In the genomic region with DNA sequence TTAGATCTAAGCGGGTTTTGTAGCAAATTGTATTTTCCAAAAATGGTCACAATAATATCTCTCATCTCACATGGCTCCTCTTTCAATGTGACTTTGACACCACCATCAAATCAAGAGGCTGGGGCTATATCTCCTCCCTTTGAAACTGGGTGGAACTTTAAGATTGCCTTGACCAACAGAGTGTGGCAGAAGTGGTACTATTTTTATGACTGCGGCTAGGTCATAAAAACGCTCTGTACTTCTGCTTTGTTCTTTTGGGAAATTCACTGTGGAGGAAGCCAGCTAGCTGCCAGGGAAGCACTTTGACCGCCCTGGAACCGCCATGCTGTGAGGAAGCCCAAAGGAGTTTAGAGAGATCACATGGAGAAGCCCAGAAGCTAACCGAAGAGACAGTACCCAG, we compare ENCODE assay signal across 27 cellular contexts.
"Had no signal": no experiment of that assay in that cellular context is flagged by ENCODE, and none has a peak within 500 bp of the region (broad histone marks: within the 10 kb centered on the region; RNA-seq: fewer than 3 reads in every experiment).

No MANE protein-coding gene starts in this region.

- H3K4me3 ChIP-seq: coronary artery, gastrocnemius medialis, sigmoid colon, upper lobe of right lung had no signal

- H3K36me3 ChIP-seq: brain microvascular endothelial cell, gastrocnemius medialis, neutrophil, sigmoid colon, upper lobe of right lung had no signal

- H3K4me1 ChIP-seq: upper lobe of right lung had no signal

- H3K27ac ChIP-seq: brain microvascular endothelial cell, coronary artery, gastrocnemius medialis, neutrophil, sigmoid colon, upper lobe of right lung had no signal

- H3K9me3 ChIP-seq: gastrocnemius medialis, neutrophil, sigmoid colon, upper lobe of right lung had no signal

- DNase-seq: activated CD4-positive, alpha-beta memory T cell treated with anti-CD3 and anti-CD28 coated beads for 36 hours; activated CD4-positive, alpha-beta T cell treated with anti-CD3 and anti-CD28 coated beads, Interleukin-2, amount 10 ng/mL, durations not matched to agents 24 days and 14 days; activated CD4-positive, CD25-positive, alpha-beta regulatory T cell treated with anti-CD3 and anti-CD28 coated beads, Interleukin-2, amount 50 U/mL, for 72 hours; activated CD8-positive, alpha-beta memory T cell treated with anti-CD3 and anti-CD28 coated beads, Interleukin-2, amount 50 U/mL, for 4 hours; activated gamma-delta T cell treated with Interleukin-2 at 50 U/mL for 16 hours; activated naive CD4-positive, alpha-beta T cell treated with anti-CD3 and anti-CD28 coated beads, Interleukin-2, amount 50 U/mL, for 16 hours; activated T-cell treated with anti-CD3 and anti-CD28 coated beads, Interleukin-2, amount 50 U/mL, for 4 hours; amniotic stem cell; brain microvascular endothelial cell; effector memory CD8-positive, alpha-beta T cell; erythroblast; gastrocnemius medialis; head of caudate nucleus; hippocampal formation; left cardiac atrium; left ventricle myocardium superior; nephron progenitor cell; sigmoid colon; small intestine; stimulated activated CD4-positive, alpha-beta T cell treated with anti-CD3 and anti-CD28 coated beads, Interleukin-4, amount 100 ng/mL, for 24 hours; stimulated activated naive CD8-positive, alpha-beta T cell treated with anti-CD3 and anti-CD28 coated beads, Interleukin-15, amount 100 ng/mL, for 72 hours; substantia nigra; upper lobe of right lung had no signal

- H3K27me3 ChIP-seq: sigmoid colon had no signal

- ATAC-seq: activated T-cell treated with anti-CD3 and anti-CD28 coated beads, Interleukin-2, amount 50 U/mL, for 4 hours; activated T-helper 17 cell treated with anti-CD3 and anti-CD28 coated beads, Interleukin-2, amount 50 U/mL, for 72 hours; effector memory CD8-positive, alpha-beta T cell; gastrocnemius medialis; left cardiac atrium; left ventricle myocardium superior; stimulated activated effector memory CD8-positive, alpha-beta T cell treated with anti-CD3 and anti-CD28 coated beads, Interleukin-12 subunit alpha, Interleukin-12 subunit beta, amount 100 ng/mL, for 72 hours; stimulated activated naive CD8-positive, alpha-beta T cell treated with anti-CD3 and anti-CD28 coated beads, Interleukin-15, amount 100 ng/mL, for 72 hours; upper lobe of right lung had no signal
